ENCODE assay signal across 1 cellular context in genomic region chr18:77023115-77023782, GRCh38.
TF ChIP-seq lines count a peak whose summit lies in the region.

No MANE protein-coding gene starts in this region.

TF ChIP-seq in IMR-90, 13 proteins besides CTCF, POLR2A, EP300 and RAD21 (continued from another document):
- TF ChIP-seq USF2 (IDR thresholded peaks at IDR 0.05; ENCODE audit: low read depth, low read length) (no peak), RCOR1 (IDR thresholded peaks at IDR 0.05; ENCODE audit: insufficient replicate concordance, low read length) (no peak), NFE2L2 (IDR thresholded peaks at IDR 0.05; ENCODE audit: low read depth, low read length) (no peak), CHD1 (IDR thresholded peaks at IDR 0.05; ENCODE audit: low read depth, low read length) (no peak), MXI1 (IDR thresholded peaks at IDR 0.05; ENCODE audit: borderline replicate concordance, low read depth, low read length) (no peak), CEBPB (IDR thresholded peaks at IDR 0.05; ENCODE audit: low read depth, low read length) (no peak), RFX5 (IDR thresholded peaks at IDR 0.05; ENCODE audit: low read depth, low read length) (no peak)
